In genomic region chr7:158023563-158024350, GRCh38 we compare ENCODE assay signal across 27 cellular contexts.
A peak's percentile ranks its signal among the peaks of the same experiment; 100 is the strongest.
DNase-seq lines count a peak whose midpoint lies in the region; ATAC-seq and TF ChIP-seq lines count a peak whose summit lies in the region.
"Had no signal": no experiment of that assay in that cellular context is flagged by ENCODE, and none has a peak within 500 bp of the region (broad histone marks: within the 10 kb centered on the region; RNA-seq: fewer than 3 reads in every experiment).

No MANE protein-coding gene starts in this region.

- H3K9ac ChIP-seq in MM.1S (ENCODE audit: low read length) (peak overlapping the region; percentile 1; the same call in 1 of the 2 replicates), PC-3 (ENCODE audit: low read length) (no peak overlapping the region)

- H3K27ac Mint-ChIP-seq in stimulated activated effector memory CD8-positive, alpha-beta T cell treated with anti-CD3 and anti-CD28 coated beads, Interleukin-12 subunit alpha, Interleukin-12 subunit beta, amount 100 ng/mL, for 72 hours: no peak overlapping the region
- H3K27ac Mint-ChIP-seq: activated CD8-positive, alpha-beta T cell treated with anti-CD3 and anti-CD28 coated beads, Interleukin-2, amount 10 ng/mL, durations not matched to agents 7 days and 5 days; activated naive CD4-positive, alpha-beta T cell treated with anti-CD3 and anti-CD28 coated beads for 36 hours; memory B cell had no signal

- H3K9me3 ChIP-seq in MM.1S (replicated peaks; ENCODE audit: insufficient read depth, low read length) (no peaks in the 10 kb centered on the region), PC-3 (ENCODE audit: low read length) (no peaks in the 10 kb centered on the region)
- H3K9me3 ChIP-seq: Caco-2, neutrophil, right lobe of liver, tibial nerve had no signal

- no peaks in the 10 kb centered on the region for H3K9me2 ChIP-seq in MM.1S (replicated peaks; ENCODE audit: insufficient read depth, low read length)
- no peaks in the 10 kb centered on the region for H3K9me2 ChIP-seq in PC-3 (replicated peaks; ENCODE audit: low read length)

- H3K27ac ChIP-seq in MM.1S (ENCODE audit: low read length) (peak overlapping the region; percentile 68), PC-3 (ENCODE audit: low read length) (no peak overlapping the region)
- H3K27ac ChIP-seq: dorsolateral prefrontal cortex, hepatocyte, neutrophil, PC-9, right lobe of liver, tibial nerve had no signal

- H3F3A ChIP-seq in MM.1S (ENCODE audit: insufficient read depth, low read length) (peaks cover 13% of the 10 kb centered on the region), PC-3 (ENCODE audit: low read length, unreplicated experiment) (no peaks in the 10 kb centered on the region)

- no peaks in the 10 kb centered on the region for H3K27me3 ChIP-seq in MM.1S (replicated peaks; ENCODE audit: insufficient read depth, low read length)
- peaks cover 27% of the 10 kb centered on the region; the same call in 1 of the 2 replicates for H3K27me3 ChIP-seq in PC-3 (ENCODE audit: low read length)
- H3K27me3 ChIP-seq: hepatocyte, neutrophil, right lobe of liver, tibial nerve had no signal

- no peaks in the 10 kb centered on the region for H3K36me3 Mint-ChIP-seq in stimulated activated effector memory CD8-positive, alpha-beta T cell treated with anti-CD3 and anti-CD28 coated beads, Interleukin-12 subunit alpha, Interleukin-12 subunit beta, amount 100 ng/mL, for 72 hours
- H3K36me3 Mint-ChIP-seq: memory B cell had no signal

- H3K4me1 ChIP-seq in MM.1S (ENCODE audit: low read length) (peaks cover 29% of the 10 kb centered on the region), PC-3 (ENCODE audit: insufficient read depth, low read length) (no peaks in the 10 kb centered on the region)
- H3K4me1 ChIP-seq: Caco-2, right lobe of liver, tibial nerve had no signal

- H3K4me2 ChIP-seq in MM.1S (ENCODE audit: low read depth, low read length) (peak overlapping the region; percentile 48), PC-3 (ENCODE audit: low read length) (no peak overlapping the region)
- H3K4me2 ChIP-seq: hepatocyte, PC-9 had no signal

- ATAC-seq in PC-3 (no peak), GM18867 (IDR thresholded peaks at IDR 0.05; ENCODE audit: unreplicated experiment) (no peak)
- peak; percentile 2 for ATAC-seq in stimulated activated effector memory CD8-positive, alpha-beta T cell treated with anti-CD3 and anti-CD28 coated beads, Interleukin-12 subunit alpha, Interleukin-12 subunit beta, amount 100 ng/mL, for 72 hours
- ATAC-seq: activated CD8-positive, alpha-beta T cell treated with anti-CD3 and anti-CD28 coated beads, Interleukin-2, amount 10 ng/mL, durations not matched to agents 7 days and 5 days; left cardiac atrium; right lobe of liver had no signal

- CTCF ChIA-PET in PC-3 (lab: Charles Lee): no interaction called here

- DNase-seq in MM.1S (peak; percentile 72), PC-3 (peak; percentile 8), left kidney (ENCODE audit: low read depth, low spot score) (peak; percentile 7), NCI-H748 (lab: John Stamatoyannopoulos, UW; ENCODE audit: unreplicated experiment) (no peak), NCI-H1105 (lab: John Stamatoyannopoulos, UW) (no peak)
- no peak for DNase-seq in stimulated activated effector memory CD8-positive, alpha-beta T cell treated with anti-CD3 and anti-CD28 coated beads, Interleukin-12 subunit alpha, Interleukin-12 subunit beta, amount 100 ng/mL, for 72 hours (ENCODE audit: low spot score in 2 of 2)
- DNase-seq: activated CD8-positive, alpha-beta T cell treated with anti-CD3 and anti-CD28 coated beads, Interleukin-2, amount 10 ng/mL, durations not matched to agents 7 days and 5 days; activated naive CD4-positive, alpha-beta T cell treated with anti-CD3 and anti-CD28 coated beads for 36 hours; C1 segment of cervical spinal cord; cerebellar nuclear complex; DMS53; dorsolateral prefrontal cortex; HCEC 1CT; Karpas-422; left cardiac atrium; NCI-H1092; NCI-H1694 treated with DMSO at 0.1 percent for 48 hours; PC-9; right lobe of liver; SHP77; stimulated activated CD4-positive, alpha-beta T cell treated with anti-CD3 and anti-CD28 coated beads, Interleukin-4, amount 100 ng/mL, for 1 hour had no signal

- TF ChIP-seq CTCF in MM.1S (IDR thresholded peaks at IDR 0.05; ENCODE audit: low read length): no peak
- TF ChIP-seq CTCF in PC-3 (conservative IDR thresholded peaks at IDR 0.05; ENCODE audit: low read depth, low read length): no peak

- BruUV-seq in PC-3 (replicated peaks; lab: Mats Ljungman, UMichigan): no TSS peak

- H3K4me3 Mint-ChIP-seq in stimulated activated effector memory CD8-positive, alpha-beta T cell treated with anti-CD3 and anti-CD28 coated beads, Interleukin-12 subunit alpha, Interleukin-12 subunit beta, amount 100 ng/mL, for 72 hours: no peak overlapping the region
- H3K4me3 Mint-ChIP-seq: activated CD8-positive, alpha-beta T cell treated with anti-CD3 and anti-CD28 coated beads, Interleukin-2, amount 10 ng/mL, durations not matched to agents 7 days and 5 days; activated naive CD4-positive, alpha-beta T cell treated with anti-CD3 and anti-CD28 coated beads for 36 hours; memory B cell had no signal

- H3K36me3 ChIP-seq in MM.1S (replicated peaks; ENCODE audit: insufficient read depth, low read length) (no peaks in the 10 kb centered on the region), PC-3 (ENCODE audit: low read depth, low read length) (no peaks in the 10 kb centered on the region)
- H3K36me3 ChIP-seq: neutrophil, right lobe of liver, tibial nerve had no signal

- no peaks in the 10 kb centered on the region for H3K9me3 Mint-ChIP-seq in stimulated activated effector memory CD8-positive, alpha-beta T cell treated with anti-CD3 and anti-CD28 coated beads, Interleukin-12 subunit alpha, Interleukin-12 subunit beta, amount 100 ng/mL, for 72 hours
- H3K9me3 Mint-ChIP-seq: activated naive CD4-positive, alpha-beta T cell treated with anti-CD3 and anti-CD28 coated beads for 36 hours; memory B cell had no signal

- H2AFZ ChIP-seq in MM.1S (ENCODE audit: low read length): peak overlapping the region; percentile 51
- H2AFZ ChIP-seq in PC-3 (ENCODE audit: low read length): no peak overlapping the region
- H2AFZ ChIP-seq: hepatocyte, PC-9 had no signal

- H3K4me1 Mint-ChIP-seq in stimulated activated effector memory CD8-positive, alpha-beta T cell treated with anti-CD3 and anti-CD28 coated beads, Interleukin-12 subunit alpha, Interleukin-12 subunit beta, amount 100 ng/mL, for 72 hours: no peaks in the 10 kb centered on the region
- H3K4me1 Mint-ChIP-seq: memory B cell had no signal

- H3K4me3 ChIP-seq in MM.1S (ENCODE audit: low read length) (no peak overlapping the region), PC-3 (ENCODE audit: low read length) (no peak overlapping the region)
- H3K4me3 ChIP-seq: dorsolateral prefrontal cortex, hepatocyte, PC-9, right lobe of liver, tibial nerve had no signal

- intact Hi-C loops in PC-3 (cut with micrococcal nuclease): no loop called here

- POLR2A ChIA-PET in PC-3 (lab: Charles Lee; ENCODE audit: unreplicated experiment): no interaction called here

- H3K79me2 ChIP-seq in MM.1S (ENCODE audit: low read length) (no peaks in the 10 kb centered on the region), PC-3 (ENCODE audit: low read length) (no peaks in the 10 kb centered on the region)
- H3K79me2 ChIP-seq: hepatocyte had no signal

- no peaks in the 10 kb centered on the region for H4K20me1 ChIP-seq in MM.1S (ENCODE audit: insufficient read depth, low read length)
- no peaks in the 10 kb centered on the region for H4K20me1 ChIP-seq in PC-3 (ENCODE audit: low read length)

Comparison
In these comparisons a context has a peak if more than half of its experiments do, and no peak if none do; other contexts are left out.
1. DNase-seq: peak in MM.1S (single experiment), PC-3 (single experiment) and left kidney (single experiment); none in stimulated activated effector memory CD8-positive, alpha-beta T cell treated with anti-CD3 and anti-CD28 coated beads, Interleukin-12 subunit alpha, Interleukin-12 subunit beta, amount 100 ng/mL, for 72 hours (0 of 2), NCI-H748 (single experiment) and NCI-H1105 (single experiment).